ENCODE assay signal across 15 cellular contexts in the genomic region with DNA sequence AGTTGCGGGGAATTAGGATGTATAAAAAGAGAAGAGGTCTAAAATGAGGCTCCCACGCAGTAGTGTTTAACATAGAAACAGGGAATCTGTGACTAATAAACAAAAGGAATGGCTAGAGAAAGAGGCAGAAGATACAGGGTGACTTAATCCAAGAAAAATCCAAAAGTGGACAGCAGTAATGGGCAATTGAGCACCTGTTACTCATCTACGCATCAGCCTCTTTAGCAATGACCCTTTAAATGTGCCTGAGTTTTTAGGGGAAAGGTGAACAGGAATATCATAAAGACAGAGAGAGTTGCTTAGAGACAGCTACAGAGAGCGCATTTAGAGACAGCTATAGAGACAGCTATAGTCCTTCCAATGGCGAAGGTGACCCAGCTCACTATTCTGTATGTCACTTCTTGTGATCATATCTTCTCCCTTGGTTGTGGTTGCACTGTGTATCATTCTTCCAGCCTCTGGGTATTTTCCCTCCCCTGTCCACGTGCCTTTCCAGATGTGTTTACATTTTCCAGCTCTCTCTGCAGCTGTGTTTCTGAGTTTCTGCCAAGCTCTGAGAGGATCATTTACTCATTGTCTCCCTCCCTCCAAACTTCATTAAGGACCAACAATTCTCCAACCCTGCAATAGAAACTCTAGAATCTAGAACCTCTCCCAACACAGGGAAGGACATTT.
DNase-seq lines count a peak whose midpoint lies in the region; ATAC-seq and TF ChIP-seq lines count a peak whose summit lies in the region.
"Had no signal": no experiment of that assay in that cellular context is flagged by ENCODE, and none has a peak within 500 bp of the region (broad histone marks: within the 10 kb centered on the region; RNA-seq: fewer than 3 reads in every experiment).

No MANE protein-coding gene starts in this region.

- ATAC-seq in thoracic aorta (ENCODE audit: insufficient number of reproducible peaks, low FRiP score, low read depth) (no peak), HG03159 (IDR thresholded peaks at IDR 0.05; ENCODE audit: unreplicated experiment) (no peak), HG02642 (IDR thresholded peaks at IDR 0.05; ENCODE audit: poor library complexity, unreplicated experiment) (no peak)
- ATAC-seq: stimulated activated naive CD8-positive, alpha-beta T cell treated with anti-CD3 and anti-CD28 coated beads, Interleukin-15, amount 100 ng/mL, for 72 hours had no signal

- H3K36me3 ChIP-seq in hepatocyte (replicated peaks; ENCODE audit: insufficient read depth, low read depth) (no peaks in the 10 kb centered on the region), thoracic aorta (peaks cover 10% of the 10 kb centered on the region)

- H3K9me2 ChIP-seq in hepatocyte (replicated peaks; ENCODE audit: insufficient read depth): no peaks in the 10 kb centered on the region

- H3K79me2 ChIP-seq in hepatocyte: no peaks in the 10 kb centered on the region

- no peaks in the 10 kb centered on the region for H3K9me3 ChIP-seq in hepatocyte (ENCODE audit: low read depth)
- H3K9me3 ChIP-seq in thoracic aorta: no peaks in the 10 kb centered on the region
- H3K9me3 ChIP-seq: Caco-2 had no signal

- WGBS in hepatocyte (ENCODE audit: low lambda C conversion rate, missing lambda C conversion rate): 64% methylated on average over 6 of the region's 6 CpGs

- H2AFZ ChIP-seq in hepatocyte: no peak overlapping the region

- H3K4me2 ChIP-seq in hepatocyte: no peak overlapping the region

- no peak for TF ChIP-seq CTCF in astrocyte of the spinal cord (IDR thresholded peaks at IDR 0.05; ENCODE audit: low read depth, low read length)
- TF ChIP-seq CTCF in hepatocyte (IDR thresholded peaks at IDR 0.05; ENCODE audit: poor library complexity): no peak
- TF ChIP-seq CTCF in thoracic aorta (IDR thresholded peaks at IDR 0.05): no peak

- no peaks in the 10 kb centered on the region for H3K27me3 ChIP-seq in hepatocyte
- H3K27me3 ChIP-seq in thoracic aorta (replicated peaks; ENCODE audit: insufficient read depth): no peaks in the 10 kb centered on the region

- H3K27ac ChIP-seq in hepatocyte (no peak overlapping the region), thoracic aorta (peak overlapping the region; percentile 49 to 86)

- DNase-seq in H4 (ENCODE audit: low spot score) (peak; percentile 21), astrocyte of the spinal cord (ENCODE audit: low read depth, low spot score) (peak; percentile 5), hepatocyte (ENCODE audit: low spot score) (peak; percentile 34), thoracic aorta (ENCODE audit: low spot score) (no peak), NCI-H2081 (lab: John Stamatoyannopoulos, UW) (no peak)
- DNase-seq: activated CD4-positive, CD25-positive, alpha-beta regulatory T cell treated with anti-CD3 and anti-CD28 coated beads, Interleukin-2, amount 50 U/mL, for 72 hours; activated CD8-positive, alpha-beta memory T cell treated with anti-CD3 and anti-CD28 coated beads, Interleukin-2, amount 50 U/mL, for 48 hours; Caco-2; foreskin melanocyte; islet precursor cell; naive B cell; NCI-H1092; stimulated activated naive CD8-positive, alpha-beta T cell treated with anti-CD3 and anti-CD28 coated beads, Interleukin-15, amount 100 ng/mL, for 72 hours had no signal

- H4K20me1 ChIP-seq in hepatocyte (ENCODE audit: insufficient read depth, poor library complexity, severe bottlenecking): no peaks in the 10 kb centered on the region

- H3K4me3 ChIP-seq in astrocyte of the spinal cord (ENCODE audit: low read depth, low read length) (no peak overlapping the region), hepatocyte (no peak overlapping the region), thoracic aorta (no peak overlapping the region)

- in situ Hi-C loops in astrocyte of the spinal cord (cut with HindIII; ENCODE audit: low sequenced_read_pairs): no loop called here

- H3K4me1 ChIP-seq in hepatocyte (ENCODE audit: insufficient read depth): peaks cover 24% of the 10 kb centered on the region
- H3K4me1 ChIP-seq in thoracic aorta (ENCODE audit: control insufficient read depth in 1 of 2, low read depth in 2 of 2): peaks cover 9 to 50% of the 10 kb centered on the region in 2 donors

Comparison
In these comparisons a context has a peak if more than half of its experiments do, and no peak if none do; other contexts are left out.
1. DNase-seq: peak in H4 (single experiment), astrocyte of the spinal cord (single experiment) and hepatocyte (single experiment); none in thoracic aorta (single experiment) and NCI-H2081 (0 of 2).